23 cellular contexts compared by ENCODE assay signal in genomic region chr12:61676520-61676919, GRCh38.
"Had no signal": no experiment of that assay in that cellular context is flagged by ENCODE, and none has a peak within 500 bp of the region (broad histone marks: within the 10 kb centered on the region; RNA-seq: fewer than 3 reads in every experiment).

No MANE protein-coding gene starts in this region.

- H3K9me3 ChIP-seq: esophagus muscularis mucosa, thoracic aorta, transverse colon had no signal

- H3K27ac Mint-ChIP-seq: immature natural killer cell, natural killer cell had no signal

- H3K4me3 Mint-ChIP-seq: immature natural killer cell, natural killer cell, neural crest cell had no signal

- DNase-seq: effector memory CD4-positive, alpha-beta T cell; glutamatergic neuron; immature natural killer cell; kidney; left colon; left ventricle myocardium superior; natural killer cell; posterior cingulate gyrus; spleen; stimulated activated CD4-positive, alpha-beta T cell treated with anti-CD3 and anti-CD28 coated beads, Interleukin-15, amount 100 ng/mL, for 24 hours; stimulated activated CD4-positive, alpha-beta T cell treated with anti-CD3 and anti-CD28 coated beads, Interleukin-1b, Interleukin-23, amount 100 ng/mL, for 48 hours; stimulated activated CD4-positive, alpha-beta T cell treated with anti-CD3 and anti-CD28 coated beads, Interleukin-4, amount 100 ng/mL, for 4 hours; stimulated activated naive CD4-positive, alpha-beta T cell; stomach; substantia nigra; transverse colon had no signal

- H3K27ac ChIP-seq: epithelial cell of prostate, esophagus muscularis mucosa, gastroesophageal sphincter, spleen, stomach, thoracic aorta, transverse colon had no signal

- H3K4me3 ChIP-seq: esophagus muscularis mucosa, gastroesophageal sphincter, lung, spleen, stomach, thoracic aorta, transverse colon had no signal

- H3K4me1 Mint-ChIP-seq: immature natural killer cell, natural killer cell, neural crest cell had no signal

- H3K4me1 ChIP-seq: esophagus muscularis mucosa, gastroesophageal sphincter, spleen, stomach, transverse colon had no signal

- H3K36me3 Mint-ChIP-seq: natural killer cell had no signal

- H3K36me3 ChIP-seq: esophagus muscularis mucosa, gastroesophageal sphincter, spleen, stomach, thoracic aorta, transverse colon had no signal

- H3K27me3 ChIP-seq: esophagus muscularis mucosa, gastroesophageal sphincter, spleen, stomach, transverse colon had no signal

- ATAC-seq: gastroesophageal sphincter, left colon, left ventricle myocardium superior, natural killer cell, sciatic nerve had no signal
